9 cellular contexts compared by ENCODE assay signal in the genomic region with DNA sequence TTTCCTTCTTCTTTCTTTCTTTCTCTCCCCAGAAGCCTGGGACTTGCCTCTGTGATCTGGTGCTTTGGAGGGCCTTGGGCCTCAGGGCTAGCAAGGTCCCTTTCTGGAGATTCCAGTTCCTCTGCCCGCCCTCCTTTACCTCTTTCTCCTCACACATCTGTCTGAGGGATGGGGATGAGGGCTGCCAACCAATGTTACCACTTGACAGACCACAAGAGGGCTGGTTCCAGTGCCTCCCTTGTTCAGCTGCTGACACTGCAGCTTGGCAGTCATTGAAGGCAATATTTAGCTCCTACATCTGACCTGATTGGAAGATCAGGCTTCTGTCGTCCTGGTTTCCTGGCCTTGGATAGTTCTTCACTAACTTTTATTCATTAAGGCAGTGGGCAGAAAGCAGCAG. TPM values are rescaled to one million over a fixed set of nuclear protein-coding genes. Genes with fewer than 3 reads are reported as not detected.
DNase-seq lines count a peak whose midpoint lies in the region; ATAC-seq and TF ChIP-seq lines count a peak whose summit lies in the region.
"Had no signal": no experiment of that assay in that cellular context is flagged by ENCODE, and none has a peak within 500 bp of the region (broad histone marks: within the 10 kb centered on the region; RNA-seq: fewer than 3 reads in every experiment).

No MANE protein-coding gene starts in this region.

- H3K4me1 ChIP-seq in colonic mucosa, result no peaks in the 10 kb centered on the region
- H3K4me1 ChIP-seq: SJCRH30 had no signal

- DNase-seq in DMS 273 (lab: John Stamatoyannopoulos, UW; ENCODE audit: unreplicated experiment), result peak; percentile 78
- DNase-seq in DMS 273 treated with DMSO at 0.1 percent for 48 hours (lab: John Stamatoyannopoulos, UW), result no peak
- peak; percentile 28 to 67 for DNase-seq in Kasumi-1 (lab: John Stamatoyannopoulos, UW)
- DNase-seq in WERI-Rb-1, result peak; percentile 52
- DNase-seq in iPS-NIHi11 (ENCODE audit: low spot score), result peak; percentile 52
- DNase-seq in NCI-H1048 (lab: John Stamatoyannopoulos, UW), result no peak
- DNase-seq in colonic mucosa, result no peak

- peak; percentile 51; the same call in 1 of the 2 replicates for TF ChIP-seq CTCF in WERI-Rb-1 (IDR thresholded peaks at IDR 0.05; ENCODE audit: low read depth, low read length)
- no peak for TF ChIP-seq CTCF in colonic mucosa (IDR thresholded peaks at IDR 0.05)

- no peak overlapping the region for H3K4me3 ChIP-seq in WERI-Rb-1 (ENCODE audit: low read depth, low read length)
- no peak overlapping the region for H3K4me3 ChIP-seq in colonic mucosa
- H3K4me3 ChIP-seq: SJCRH30 had no signal

- H3K27me3 ChIP-seq in WERI-Rb-1 (ENCODE audit: insufficient read depth, low read depth, severe bottlenecking) (no peaks in the 10 kb centered on the region), colonic mucosa (no peaks in the 10 kb centered on the region)
- H3K27me3 ChIP-seq: SJCRH30 had no signal

- H3K9ac ChIP-seq in colonic mucosa (ENCODE audit: low read depth in 2 of 2, low read length in 2 of 2), result no peak overlapping the region

- no peak overlapping the region for H3K27ac ChIP-seq in WERI-Rb-1
- H3K27ac ChIP-seq in colonic mucosa, result no peak overlapping the region
- H3K27ac ChIP-seq: SJCRH30 had no signal

- intact Hi-C loops in colonic mucosa (cut with DNase I), result no loop called here

- no peaks in the 10 kb centered on the region for H3K36me3 ChIP-seq in WERI-Rb-1
- H3K36me3 ChIP-seq in colonic mucosa, result no peaks in the 10 kb centered on the region
- H3K36me3 ChIP-seq: SJCRH30 had no signal

- no peak for ATAC-seq in GM18870 (IDR thresholded peaks at IDR 0.05; ENCODE audit: unreplicated experiment)

- H3K9me3 ChIP-seq in WERI-Rb-1 (ENCODE audit: severe bottlenecking) (no peaks in the 10 kb centered on the region), colonic mucosa (no peaks in the 10 kb centered on the region)
- H3K9me3 ChIP-seq: SJCRH30 had no signal

RNA-seq across cellular contexts. Expression of a gene that starts 3.6 kb away (rescaled TPM):
- 10 to 100 TPM; 38.1 to 62.5 TPM for total RNA-seq in colonic mucosa

RNA-seq across cellular contexts. Expression of a gene that starts 49.0 kb away (rescaled TPM):
- total RNA-seq in colonic mucosa, result 100 to 1,000 TPM; 229 to 487 TPM

Comparison
In these comparisons a context has a peak if more than half of its experiments do, and no peak if none do; other contexts are left out.
1. DNase-seq: peak in DMS 273 (single experiment), Kasumi-1 (2 of 2), WERI-Rb-1 (single experiment) and iPS-NIHi11 (single experiment); none in DMS 273 treated with DMSO at 0.1 percent for 48 hours (single experiment), NCI-H1048 (single experiment) and colonic mucosa (single experiment).